ENCODE assay signal across 8 cellular contexts in the genomic region with DNA sequence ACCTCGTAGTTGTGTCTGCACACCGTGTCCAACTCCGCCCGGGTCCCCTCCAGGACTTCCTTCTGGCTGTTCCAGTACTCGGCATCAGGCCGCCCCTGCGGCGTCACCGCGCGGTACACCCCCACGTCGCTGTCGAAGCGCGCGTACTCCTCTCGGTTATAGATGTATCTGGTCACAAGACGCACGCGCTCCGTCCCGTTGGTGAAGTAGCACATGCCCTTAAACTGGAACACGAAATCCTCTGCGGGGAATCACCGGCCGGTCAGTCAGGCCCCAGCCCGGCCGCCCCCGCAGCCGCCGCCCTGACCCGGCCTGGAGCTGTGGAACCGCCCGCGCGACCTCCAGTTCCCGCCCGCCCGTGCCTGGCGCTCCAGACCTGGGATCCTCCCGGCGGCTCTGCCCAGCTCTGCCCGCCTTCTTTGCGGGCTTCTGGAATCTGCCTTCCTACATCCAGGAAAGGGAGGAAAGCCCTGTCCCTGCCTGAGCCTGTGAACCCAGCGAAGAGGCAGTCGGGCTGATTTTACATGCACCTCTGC. TPM values are rescaled to one million over a fixed set of nuclear protein-coding genes. Genes with fewer than 3 reads are reported as not detected.
DNase-seq lines count a peak whose midpoint lies in the region; ATAC-seq and TF ChIP-seq lines count a peak whose summit lies in the region.

No MANE protein-coding gene starts in this region.

- H3K4me3 ChIP-seq in A673 (ENCODE audit: low read depth, low read length, poor library complexity, severe bottlenecking) (no peak overlapping the region), lower lobe of right lung (peak overlapping the region; percentile 25)

- H3K36me3 ChIP-seq in A673 (ENCODE audit: insufficient read depth, low read length, poor library complexity, severe bottlenecking): no peaks in the 10 kb centered on the region
- H3K36me3 ChIP-seq in lower lobe of right lung: no peaks in the 10 kb centered on the region

- H3K4me1 ChIP-seq in A673 (ENCODE audit: insufficient read depth, low read length, poor library complexity, severe bottlenecking): no peaks in the 10 kb centered on the region
- no peaks in the 10 kb centered on the region for H3K4me1 ChIP-seq in lower lobe of right lung

- H3K27ac ChIP-seq in A673 (ENCODE audit: low read depth, low read length, poor library complexity, severe bottlenecking) (no peak overlapping the region), lower lobe of right lung (no peak overlapping the region)

- DNase-seq in A673 (ENCODE audit: low spot score) (peak; percentile 26), HS-27A (ENCODE audit: low read depth) (peak; percentile 4), lower lobe of right lung (peak; percentile 85)
- peak; percentile 24 for DNase-seq in activated gamma-delta T cell treated with anti-CD3 and anti-CD28 coated beads, Interleukin-2, amount 50 U/mL, for 16 hours (ENCODE audit: low read depth)

- POLR2A ChIA-PET in A673 (lab: Charles Lee; ENCODE audit: low non-redundant PET): no interaction called here

- H3K27me3 ChIP-seq in A673 (replicated peaks; ENCODE audit: insufficient read depth, low read depth, low read length, poor library complexity) (peaks cover 47% of the 10 kb centered on the region), lower lobe of right lung (ENCODE audit: low read depth) (no peaks in the 10 kb centered on the region)

- peak; percentile 46 to 79 for ATAC-seq in lower lobe of right lung
- ATAC-seq in GM19035 (IDR thresholded peaks at IDR 0.05; ENCODE audit: unreplicated experiment): no peak
- ATAC-seq in GM19351 (IDR thresholded peaks at IDR 0.05; ENCODE audit: unreplicated experiment): no peak
- no peak for ATAC-seq in GM21737 (IDR thresholded peaks at IDR 0.05; ENCODE audit: unreplicated experiment)
- ATAC-seq in HG02938 (IDR thresholded peaks at IDR 0.05; ENCODE audit: unreplicated experiment): no peak

- no TSS peak for BruUV-seq in A673 (replicated peaks; lab: Mats Ljungman, UMichigan)

- H3K9me3 ChIP-seq in A673 (ENCODE audit: low read depth, low read length, poor library complexity, severe bottlenecking) (no peaks in the 10 kb centered on the region), lower lobe of right lung (no peaks in the 10 kb centered on the region)

- intact Hi-C loops in A673 (cut with micrococcal nuclease; ENCODE audit: unreplicated experiment): loop anchor here (5.0 kb wide), 1 partner anchor 97 kb away; the partner anchor contains the start of gene HLA-DQB2
- intact Hi-C loops in lower lobe of right lung (cut with DNase I): no loop called here

- CTCF ChIA-PET in A673 (lab: Charles Lee): interaction anchor here (0.7 kb wide), 1 partner anchor 97 kb away, joined by 4 read pairs; no protein-coding TSS in a partner anchor

- TF ChIP-seq CTCF in A673 (conservative IDR thresholded peaks at IDR 0.05; ENCODE audit: low read depth, low read length) (no peak), lower lobe of right lung (IDR thresholded peaks at IDR 0.05) (no peak)

RNA-seq across cellular contexts. Expression of gene HLA-DQB1, which starts 1.6 kb away (rescaled TPM):
- total RNA-seq in A673 (2021) (not detected in 2 replicates), lower lobe of right lung (132 TPM)

RNA-seq across cellular contexts. Expression of gene HLA-DQA1, which starts 27.7 kb away (rescaled TPM):
- total RNA-seq in A673 (2021) (not detected in 2 replicates), lower lobe of right lung (144 TPM)

Comparison
In these comparisons a context has a peak if more than half of its experiments do, and no peak if none do; other contexts are left out.
1. DNase-seq: peak in every context shown above with its lines; median percentile 85 in lower lobe of right lung; 26 in A673; 24 in activated gamma-delta T cell treated with anti-CD3 and anti-CD28 coated beads, Interleukin-2, amount 50 U/mL, for 16 hours; 4 in HS-27A.
2. ATAC-seq: peak in lower lobe of right lung (2 of 2); none in GM19035 (single experiment), GM19351 (single experiment), GM21737 (single experiment) and HG02938 (single experiment).
3. RNA of gene HLA-DQB1, which starts 1.6 kb away (total RNA-seq): 132 TPM in lower lobe of right lung (single experiment); not detected in A673; every median in the first group is over 100 times any median in the second.
4. RNA of gene HLA-DQA1, which starts 27.7 kb away (total RNA-seq): 144 TPM in lower lobe of right lung (single experiment); not detected in A673; every median in the first group is over 100 times any median in the second.